8 cellular contexts compared by ENCODE assay signal in genomic region chr3:142448424-142448823, GRCh38. TPM values are rescaled to one million over a fixed set of nuclear protein-coding genes. Genes with fewer than 3 reads are reported as not detected.
DNase-seq lines count a peak whose midpoint lies in the region; ATAC-seq, FAIRE-seq and TF ChIP-seq lines count a peak whose summit lies in the region.

No MANE protein-coding gene starts in this region.

- H3K9me3 ChIP-seq in astrocyte (ENCODE audit: insufficient read depth, low read depth, low read length) (no peaks in the 10 kb centered on the region), upper lobe of right lung (no peaks in the 10 kb centered on the region)

- peak overlapping the region; percentile 98 for H3K27ac Mint-ChIP-seq in activated naive CD4-positive, alpha-beta T cell treated with anti-CD3 and anti-CD28 coated beads, Interleukin-2, amount 10 ng/mL, durations not matched to agents 7 days and 5 days
- peak overlapping the region; percentile 97 for H3K27ac Mint-ChIP-seq in astrocyte (ENCODE audit: unreplicated experiment)

- H3K4me2 ChIP-seq in astrocyte (ENCODE audit: low read length): peak overlapping the region; percentile 91

- H3K9ac ChIP-seq in astrocyte (ENCODE audit: low read length): peak overlapping the region; percentile 100

- peaks cover 31% of the 10 kb centered on the region for H3K4me1 Mint-ChIP-seq in activated naive CD4-positive, alpha-beta T cell treated with anti-CD3 and anti-CD28 coated beads, Interleukin-2, amount 10 ng/mL, durations not matched to agents 7 days and 5 days
- H3K4me1 Mint-ChIP-seq in astrocyte (ENCODE audit: low read depth, unreplicated experiment): peaks cover 16% of the 10 kb centered on the region

- H2AFZ ChIP-seq in astrocyte (ENCODE audit: low read depth, low read length): peak overlapping the region; percentile 83

- DNase-seq in activated naive CD4-positive, alpha-beta T cell treated with anti-CD3 and anti-CD28 coated beads, Interleukin-2, amount 10 ng/mL, durations not matched to agents 7 days and 5 days: no peak
- no peak for DNase-seq in activated naive CD4-positive, alpha-beta T cell treated with anti-CD3 and anti-CD28 coated beads, Interleukin-2, amount 50 U/mL, for 16 hours
- DNase-seq in astrocyte (ENCODE audit: low read depth) (no peak), lower leg skin (ENCODE audit: low spot score in 2 of 2) (no peak), upper lobe of right lung (no peak), LoVo (ENCODE audit: low spot score) (no peak), COLO668 (lab: John Stamatoyannopoulos, UW; ENCODE audit: unreplicated experiment) (no peak)

- H3K27me3 ChIP-seq in astrocyte (ENCODE audit: insufficient read depth, low read length): no peaks in the 10 kb centered on the region
- no peaks in the 10 kb centered on the region for H3K27me3 ChIP-seq in upper lobe of right lung

- CTCF ChIA-PET in activated naive CD4-positive, alpha-beta T cell treated with anti-CD3 and anti-CD28 coated beads, Interleukin-2, amount 10 ng/mL, durations not matched to agents 7 days and 5 days (lab: Charles Lee): no interaction called here

- H3K4me1 ChIP-seq in astrocyte (ENCODE audit: insufficient read depth, low read length) (peaks cover 11% of the 10 kb centered on the region), upper lobe of right lung (peaks cover 13% of the 10 kb centered on the region)

- TF ChIP-seq CTCF in astrocyte (IDR thresholded peaks at IDR 0.05; ENCODE audit: insufficient read depth, low read depth, low read length) (no peak), lower leg skin (IDR thresholded peaks at IDR 0.05) (no peak), upper lobe of right lung (IDR thresholded peaks at IDR 0.05) (no peak)

- TF ChIP-seq POLR2A in lower leg skin (IDR thresholded peaks at IDR 0.05): no peak

- H3K36me3 ChIP-seq in astrocyte (ENCODE audit: insufficient read depth, low read length): peaks cover 7% of the 10 kb centered on the region
- peaks cover 3% of the 10 kb centered on the region for H3K36me3 ChIP-seq in upper lobe of right lung

- peaks cover 43% of the 10 kb centered on the region for H3K79me2 ChIP-seq in astrocyte (ENCODE audit: insufficient read depth, low read length)

- peak overlapping the region; percentile 99 for H3K4me3 ChIP-seq in astrocyte (ENCODE audit: insufficient read depth, low read depth, low read length)
- peak overlapping the region; percentile 95 for H3K4me3 ChIP-seq in lower leg skin (ENCODE audit: low read depth, poor library complexity, severe bottlenecking)
- peak overlapping the region; percentile 93 for H3K4me3 ChIP-seq in upper lobe of right lung

- H3K27ac ChIP-seq in astrocyte (ENCODE audit: low read depth, low read length): peak overlapping the region; percentile 98
- peak overlapping the region; percentile 98 for H3K27ac ChIP-seq in upper lobe of right lung

- WGBS in lower leg skin, 2 donors: 21 to 25% methylated on average over 10 of the region's 10 CpGs

- peaks cover 10% of the 10 kb centered on the region for H4K20me1 ChIP-seq in astrocyte (ENCODE audit: insufficient read depth, low read length)

- no peak for ATAC-seq in upper lobe of right lung
- ATAC-seq in GM18517 (IDR thresholded peaks at IDR 0.05; ENCODE audit: unreplicated experiment): no peak

- FAIRE-seq in astrocyte (lab: Jason Lieb, UNC): peak; percentile 62

- H3K9me3 Mint-ChIP-seq in activated naive CD4-positive, alpha-beta T cell treated with anti-CD3 and anti-CD28 coated beads, Interleukin-2, amount 10 ng/mL, durations not matched to agents 7 days and 5 days: no peaks in the 10 kb centered on the region
- H3K9me3 Mint-ChIP-seq in astrocyte (ENCODE audit: unreplicated experiment): no peaks in the 10 kb centered on the region

- peak overlapping the region; percentile 94 for H3K4me3 Mint-ChIP-seq in activated naive CD4-positive, alpha-beta T cell treated with anti-CD3 and anti-CD28 coated beads, Interleukin-2, amount 10 ng/mL, durations not matched to agents 7 days and 5 days
- H3K4me3 Mint-ChIP-seq in astrocyte (ENCODE audit: unreplicated experiment): peak overlapping the region; percentile 95

- peaks cover 4% of the 10 kb centered on the region for H3K27me3 Mint-ChIP-seq in activated naive CD4-positive, alpha-beta T cell treated with anti-CD3 and anti-CD28 coated beads, Interleukin-2, amount 10 ng/mL, durations not matched to agents 7 days and 5 days
- no peaks in the 10 kb centered on the region for H3K27me3 Mint-ChIP-seq in astrocyte (ENCODE audit: low read depth, unreplicated experiment)

- intact Hi-C loops in lower leg skin (cut with DNase I; ENCODE audit: low total_unique reads): no loop called here
- intact Hi-C loops in upper lobe of right lung (cut with DNase I): no loop called here

- peaks cover 33% of the 10 kb centered on the region for H3K36me3 Mint-ChIP-seq in activated naive CD4-positive, alpha-beta T cell treated with anti-CD3 and anti-CD28 coated beads, Interleukin-2, amount 10 ng/mL, durations not matched to agents 7 days and 5 days
- peaks cover 1% of the 10 kb centered on the region for H3K36me3 Mint-ChIP-seq in astrocyte (ENCODE audit: low read depth, unreplicated experiment)

RNA-seq across cellular contexts. Expression of gene XRN1, which starts 0.6 kb away (rescaled TPM):
- 36.7 and 39.6 TPM in 2 replicates for total RNA-seq in astrocyte
- total RNA-seq in lower leg skin: 10 to 100 TPM; 32.0 to 43.8 (median 35.6) TPM
- total RNA-seq in upper lobe of right lung: 46.1 TPM
